Comparison of ENCODE assay signal across 11 cellular contexts in the genomic region with DNA sequence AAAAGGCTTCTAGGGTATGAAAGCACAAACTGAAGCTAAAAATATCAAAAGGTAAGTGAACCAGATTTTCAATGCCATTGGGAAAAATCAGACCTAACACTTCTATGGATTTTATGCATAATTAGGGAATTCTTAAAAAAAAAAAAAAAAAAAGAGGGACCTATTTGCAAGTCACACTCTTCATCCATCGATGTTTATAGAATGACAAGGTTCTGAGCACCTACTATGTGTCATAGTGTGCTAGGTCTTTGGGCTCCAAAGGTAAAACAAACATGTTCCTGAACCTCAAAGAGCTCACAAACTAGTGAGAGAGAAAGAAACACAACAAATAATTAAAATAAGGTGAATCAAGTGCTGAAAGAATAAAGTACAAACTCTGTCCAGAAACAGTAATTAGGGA. TPM values are rescaled to one million over a fixed set of nuclear protein-coding genes. Genes with fewer than 3 reads are reported as not detected.
DNase-seq lines count a peak whose midpoint lies in the region; ATAC-seq and TF ChIP-seq lines count a peak whose summit lies in the region.
"Had no signal": no experiment of that assay in that cellular context is flagged by ENCODE, and none has a peak within 500 bp of the region (broad histone marks: within the 10 kb centered on the region; RNA-seq: fewer than 3 reads in every experiment).

No MANE protein-coding gene starts in this region.

- BruUV-seq in HCT116 (replicated peaks; lab: Mats Ljungman, UMichigan) (no TSS peak), Calu3 (replicated peaks; lab: Mats Ljungman, UMichigan) (no TSS peak)

- H3K9me3 Mint-ChIP-seq in activated naive CD8-positive, alpha-beta T cell treated with anti-CD3 and anti-CD28 coated beads, Interleukin-2, amount 10 ng/mL, durations not matched to agents 7 days and 5 days: no peaks in the 10 kb centered on the region
- H3K9me3 Mint-ChIP-seq in naive B cell (no peaks in the 10 kb centered on the region), Calu3 (ENCODE audit: low read depth, unreplicated experiment) (no peaks in the 10 kb centered on the region)

- no peak for ATAC-seq in HCT116
- ATAC-seq in activated naive CD8-positive, alpha-beta T cell treated with anti-CD3 and anti-CD28 coated beads, Interleukin-2, amount 10 ng/mL, durations not matched to agents 7 days and 5 days (ENCODE audit: low read depth): no peak
- no peak for ATAC-seq in naive B cell (ENCODE audit: low read depth in 2 of 2)
- no peak for ATAC-seq in esophagus mucosa
- ATAC-seq in GM18868 (IDR thresholded peaks at IDR 0.05; ENCODE audit: unreplicated experiment): no peak
- no peak for ATAC-seq in GM19023 (IDR thresholded peaks at IDR 0.05; ENCODE audit: unreplicated experiment)

- no peak for DNase-seq in HCT116 (ENCODE audit: low read depth, low spot score)
- no peak for DNase-seq in activated naive CD8-positive, alpha-beta T cell treated with anti-CD3 and anti-CD28 coated beads, Interleukin-2, amount 10 ng/mL, durations not matched to agents 7 days and 5 days
- DNase-seq in naive B cell: no peak
- DNase-seq in Calu3: no peak
- DNase-seq: activated CD8-positive, alpha-beta memory T cell treated with anti-CD3 and anti-CD28 coated beads for 24 hours; NCI-H2081 had no signal

- peak overlapping the region; percentile 4 for H3K27ac Mint-ChIP-seq in activated naive CD8-positive, alpha-beta T cell treated with anti-CD3 and anti-CD28 coated beads, Interleukin-2, amount 10 ng/mL, durations not matched to agents 7 days and 5 days
- peak overlapping the region in 2 of 6 donors; percentile 7 to 94 for H3K27ac Mint-ChIP-seq in naive B cell
- H3K27ac Mint-ChIP-seq in Calu3 (ENCODE audit: unreplicated experiment): no peak overlapping the region

- H3K36me3 ChIP-seq in ACC112 (ENCODE audit: insufficient read depth, low read length) (peaks cover 17% of the 10 kb centered on the region), HCT116 (ENCODE audit: control insufficient read depth in 1 of 2, insufficient read depth in 2 of 2, low read length in 2 of 2) (peaks cover 27 to 36% of the 10 kb centered on the region in 2 experiments)

- TF ChIP-seq RAD21 in HCT116 (IDR thresholded peaks at IDR 0.05; ENCODE audit: low read depth): no peak

- CTCF ChIA-PET in HCT116 (lab: Charles Lee) (no interaction called here), Calu3 (lab: Charles Lee) (interaction anchor here (0.6 to 0.7 kb wide), 2 partner anchors 10 kb away, joined by 3 to 4 read pairs; no protein-coding TSS in a partner anchor)

- H3K9ac ChIP-seq in HCT116 (ENCODE audit: low read length): no peak overlapping the region

- H3K4me1 Mint-ChIP-seq in activated naive CD8-positive, alpha-beta T cell treated with anti-CD3 and anti-CD28 coated beads, Interleukin-2, amount 10 ng/mL, durations not matched to agents 7 days and 5 days: peaks cover 26% of the 10 kb centered on the region
- peaks cover 19 to 40% (median 39%) of the 10 kb centered on the region in 3 donors for H3K4me1 Mint-ChIP-seq in naive B cell
- H3K4me1 Mint-ChIP-seq in Calu3 (ENCODE audit: low read depth, unreplicated experiment): peaks cover 28% of the 10 kb centered on the region

- H3K4me1 ChIP-seq in ACC112 (ENCODE audit: control insufficient read depth, insufficient read depth, low read length, unreplicated experiment): peaks cover 28% of the 10 kb centered on the region
- peaks cover 19 to 31% of the 10 kb centered on the region in 2 experiments for H3K4me1 ChIP-seq in HCT116 (ENCODE audit: control insufficient read depth in 1 of 2, insufficient read depth in 2 of 2, low read length in 2 of 2)

- no peak overlapping the region for H2AFZ ChIP-seq in ACC112 (ENCODE audit: low read length, unreplicated experiment)
- H2AFZ ChIP-seq in HCT116 (ENCODE audit: low read depth, low read length, poor library complexity, severe bottlenecking): no peak overlapping the region

- no peaks in the 10 kb centered on the region for H3K27me3 Mint-ChIP-seq in activated naive CD8-positive, alpha-beta T cell treated with anti-CD3 and anti-CD28 coated beads, Interleukin-2, amount 10 ng/mL, durations not matched to agents 7 days and 5 days
- no peaks in the 10 kb centered on the region for H3K27me3 Mint-ChIP-seq in naive B cell
- no peaks in the 10 kb centered on the region for H3K27me3 Mint-ChIP-seq in Calu3 (ENCODE audit: unreplicated experiment)

- H3K9me2 ChIP-seq in HCT116 (ENCODE audit: insufficient read depth): no peaks in the 10 kb centered on the region

- RAD21 ChIA-PET in HCT116 (lab: Charles Lee; ENCODE audit: low non-redundant PET in 1 of 2, low total read pairs in 2 of 2, uncharacterized antibody in 2 of 2, unreplicated experiment in 2 of 2): no interaction called here

- H3K36me3 Mint-ChIP-seq in activated naive CD8-positive, alpha-beta T cell treated with anti-CD3 and anti-CD28 coated beads, Interleukin-2, amount 10 ng/mL, durations not matched to agents 7 days and 5 days: peaks cover 4% of the 10 kb centered on the region
- H3K36me3 Mint-ChIP-seq in naive B cell (peaks cover 0 to 8% of the 10 kb centered on the region in 2 donors), Calu3 (ENCODE audit: insufficient read depth, unreplicated experiment) (peaks cover 19% of the 10 kb centered on the region)

- no peak for TF ChIP-seq POLR2A in HCT116 (IDR thresholded peaks at IDR 0.05; ENCODE audit: borderline replicate concordance, extremely low read depth, insufficient read depth, insufficient read length)

- H3K9me3 ChIP-seq in HCT116 (ENCODE audit: control insufficient read depth in 1 of 2, insufficient read depth in 1 of 2, low read depth in 1 of 2, low read length in 2 of 2): no peaks in the 10 kb centered on the region

- H3K4me3 Mint-ChIP-seq in activated naive CD8-positive, alpha-beta T cell treated with anti-CD3 and anti-CD28 coated beads, Interleukin-2, amount 10 ng/mL, durations not matched to agents 7 days and 5 days: peak overlapping the region; percentile 98
- peak overlapping the region in 6 of 8 donors; percentile 25 to 96 (median 77) for H3K4me3 Mint-ChIP-seq in naive B cell
- no peak overlapping the region for H3K4me3 Mint-ChIP-seq in Calu3 (ENCODE audit: low read depth, unreplicated experiment)

- POLR2A ChIA-PET in HCT116 (lab: Charles Lee): no interaction called here
- POLR2A ChIA-PET in activated naive CD8-positive, alpha-beta T cell treated with anti-CD3 and anti-CD28 coated beads, Interleukin-2, amount 10 ng/mL, durations not matched to agents 7 days and 5 days (lab: Charles Lee): no interaction called here

- no peak overlapping the region for H3K27ac ChIP-seq in ACC112 (ENCODE audit: low read depth, low read length)
- H3K27ac ChIP-seq in HCT116 (ENCODE audit: low read depth, low read length): no peak overlapping the region

- H3K27me3 ChIP-seq in ACC112 (ENCODE audit: insufficient read depth, low read length): no peaks in the 10 kb centered on the region
- H3K27me3 ChIP-seq in HCT116 (ENCODE audit: insufficient read depth, low read length): no peaks in the 10 kb centered on the region

- TF ChIP-seq CTCF in HCT116 (IDR thresholded peaks at IDR 0.05 in 2 of 3, conservative IDR thresholded peaks at IDR 0.05 in 1 of 3; ENCODE audit: borderline replicate concordance in 1 of 3, insufficient read depth in 1 of 3, low read depth in 2 of 3, low read length in 2 of 3) (no peak), Calu3 (IDR thresholded peaks at IDR 0.05; ENCODE audit: unreplicated experiment) (no peak)

- peak overlapping the region; percentile 89; the same call in 1 of the 2 replicates for H3K4me3 ChIP-seq in ACC112 (ENCODE audit: low read depth, low read length)
- no peak overlapping the region for H3K4me3 ChIP-seq in HCT116 (replicated peaks in 1 of 2; ENCODE audit: low read depth in 1 of 2, low read length in 2 of 2)
- H3K4me3 ChIP-seq: lung had no signal

- no peaks in the 10 kb centered on the region for H4K20me1 ChIP-seq in HCT116 (ENCODE audit: insufficient read depth)

- H3K79me2 ChIP-seq in ACC112 (ENCODE audit: control insufficient read depth, insufficient read depth, low read length, unreplicated experiment): peaks cover 39% of the 10 kb centered on the region
- peaks cover 18% of the 10 kb centered on the region for H3K79me2 ChIP-seq in HCT116 (ENCODE audit: insufficient read depth, low read length)

- intact Hi-C loops in HCT116 (cut with micrococcal nuclease) (no loop called here), Calu3 (cut with micrococcal nuclease; ENCODE audit: unreplicated experiment) (no loop called here)

- H3K4me2 ChIP-seq in HCT116 (ENCODE audit: low read length): peak overlapping the region; percentile 85; the same call in 1 of the 2 replicates

TF ChIP-seq in HCT116, 20 proteins besides CTCF, POLR2A, EP300 and RAD21:
- TF ChIP-seq SP1 (IDR thresholded peaks at IDR 0.05; ENCODE audit: low read depth) (no peak), CEBPB (IDR thresholded peaks at IDR 0.05; ENCODE audit: low read depth) (no peak), EZH2 (IDR thresholded peaks at IDR 0.05) (no peak), ZFX (IDR thresholded peaks at IDR 0.05) (no peak), FOSL1 (IDR thresholded peaks at IDR 0.05; ENCODE audit: low read depth) (no peak), SIN3A (IDR thresholded peaks at IDR 0.05; ENCODE audit: low read depth) (no peak), ZNF274 (IDR thresholded peaks at IDR 0.05; ENCODE audit: low read depth, low read length) (no peak), YY1 (IDR thresholded peaks at IDR 0.05; ENCODE audit: extremely low read depth, insufficient replicate concordance, low read depth, low read length) (no peak), ELF1 (IDR thresholded peaks at IDR 0.05; ENCODE audit: borderline replicate concordance, low read depth) (no peak)
- TF ChIP-seq, protein P1, sequence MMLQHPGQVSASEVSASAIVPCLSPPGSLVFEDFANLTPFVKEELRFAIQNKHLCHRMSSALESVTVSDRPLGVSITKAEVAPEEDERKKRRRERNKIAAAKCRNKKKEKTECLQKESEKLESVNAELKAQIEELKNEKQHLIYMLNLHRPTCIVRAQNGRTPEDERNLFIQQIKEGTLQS (IDR thresholded peaks at IDR 0.05): no peak

RNA-seq across cellular contexts. Expression of gene HEATR6, which starts 1.9 kb away (rescaled TPM):
- total RNA-seq in HCT116 (2021; ENCODE audit: unreplicated experiment) (39.0 TPM), esophagus mucosa (8.2 TPM), Calu3 (2022) (8.9 and 13.1 TPM in 2 replicates)
- 26.8 and 28.9 TPM in 2 replicates for polyA plus RNA-seq in HCT116 (2012)
- 10 to 100 TPM; 21.3 to 24.5 TPM for total RNA-seq in activated naive CD8-positive, alpha-beta T cell treated with anti-CD3 and anti-CD28 coated beads, Interleukin-2, amount 10 ng/mL, durations not matched to agents 7 days and 5 days
- polyA plus RNA-seq in naive B cell (ENCODE audit: low read depth in 6 of 6): 10 to 100 TPM; 10.1 to 19.1 (median 15.8) TPM
